ENCODE assay signal across 31 cellular contexts in genomic region chr4:113455081-113455480, GRCh38.
DNase-seq lines count a peak whose midpoint lies in the region; ATAC-seq and TF ChIP-seq lines count a peak whose summit lies in the region.
"Had no signal": no experiment of that assay in that cellular context is flagged by ENCODE, and none has a peak within 500 bp of the region (broad histone marks: within the 10 kb centered on the region; RNA-seq: fewer than 3 reads in every experiment).

No MANE protein-coding gene starts in this region.

- TF ChIP-seq CTCF in cardiac muscle cell (IDR thresholded peaks at IDR 0.05; ENCODE audit: low read depth, low read length): no peak

- H2AK5ac ChIP-seq in mesendoderm (ENCODE audit: low read length): no peak overlapping the region

- no peaks in the 10 kb centered on the region for H3K4me1 Mint-ChIP-seq in activated CD8-positive, alpha-beta memory T cell treated with anti-CD3 and anti-CD28 coated beads, Interleukin-2, amount 10 ng/mL, durations not matched to agents 7 days and 5 days
- H3K4me1 Mint-ChIP-seq: immature natural killer cell had no signal

- H3K27me3 ChIP-seq in cardiac muscle cell (no peaks in the 10 kb centered on the region), right cardiac atrium (ENCODE audit: control insufficient read depth, insufficient read depth) (no peaks in the 10 kb centered on the region), SJCRH30 (no peaks in the 10 kb centered on the region), mesendoderm (ENCODE audit: insufficient read depth, low read length, poor library complexity) (no peaks in the 10 kb centered on the region)
- H3K27me3 ChIP-seq: colonic mucosa, SJSA1, transverse colon had no signal

- H3K4me3 ChIP-seq in cardiac muscle cell: no peak overlapping the region
- no peak overlapping the region for H3K4me3 ChIP-seq in right cardiac atrium (ENCODE audit: low read length)
- H3K4me3 ChIP-seq in SJCRH30: no peak overlapping the region
- H3K4me3 ChIP-seq in mesendoderm (ENCODE audit: low read length): no peak overlapping the region
- H3K4me3 ChIP-seq: colonic mucosa, SJSA1, transverse colon had no signal

- no peak overlapping the region for H3K4me3 Mint-ChIP-seq in activated CD8-positive, alpha-beta memory T cell treated with anti-CD3 and anti-CD28 coated beads, Interleukin-2, amount 10 ng/mL, durations not matched to agents 7 days and 5 days
- H3K4me3 Mint-ChIP-seq: activated CD4-positive, alpha-beta T cell treated with anti-CD3 and anti-CD28 coated beads, Interleukin-2, amount 10 ng/mL, durations not matched to agents 24 days and 14 days; activated naive CD8-positive, alpha-beta T cell; B cell; CD4-positive, alpha-beta memory T cell; immature natural killer cell; memory B cell had no signal

- peaks cover 24% of the 10 kb centered on the region for H3K36me3 ChIP-seq in cardiac muscle cell
- 0 out of 2 replicates have a peak, but pooled peaks cover 3% of the 10 kb centered on the region for H3K36me3 ChIP-seq in SJCRH30
- no peaks in the 10 kb centered on the region for H3K36me3 ChIP-seq in mesendoderm (ENCODE audit: control insufficient read depth, insufficient read depth, low read length)
- H3K36me3 ChIP-seq: colonic mucosa had no signal

- intact Hi-C loops in right cardiac atrium (cut with DNase I): no loop called here

- DNase-seq in cardiac muscle cell (ENCODE audit: low read depth in 1 of 2, low spot score in 1 of 2) (no peak), right cardiac atrium (no peak), NCI-H2029 (lab: John Stamatoyannopoulos, UW) (peak; percentile 20), SJCRH30 (peak; percentile 70 to 90), mesendoderm (no peak), 8988T (no peak)
- DNase-seq in activated CD8-positive, alpha-beta memory T cell treated with anti-CD3 and anti-CD28 coated beads, Interleukin-2, amount 10 ng/mL, durations not matched to agents 7 days and 5 days: no peak
- no peak for DNase-seq in activated CD4-positive, CD25-positive, alpha-beta regulatory T cell treated with anti-CD3 and anti-CD28 coated beads, Interleukin-2, amount 50 U/mL, for 72 hours
- DNase-seq: activated CD4-positive, alpha-beta T cell treated with anti-CD3 and anti-CD28 coated beads, Interleukin-2, amount 10 ng/mL, durations not matched to agents 24 days and 14 days; activated effector memory CD4-positive, alpha-beta T cell treated with anti-CD3 and anti-CD28 coated beads, Interleukin-2, amount 50 U/mL, for 16 hours; activated T-cell treated with anti-CD3 and anti-CD28 coated beads, Interleukin-2, amount 50 U/mL, for 1 hour; anterior cingulate cortex; CD4-positive, alpha-beta memory T cell; colonic mucosa; effector CD8-positive, alpha-beta T cell; hypothalamus; immature natural killer cell; KBM-7; left colon; NCI-H226; NCI-H774; stimulated activated CD4-positive, alpha-beta T cell treated with anti-CD3 and anti-CD28 coated beads, Interleukin-15, amount 100 ng/mL, for 24 hours; stimulated activated CD4-positive, alpha-beta T cell treated with anti-CD3 and anti-CD28 coated beads, Interleukin-4, amount 100 ng/mL, for 4 hours; T1000; transverse colon had no signal

- H3K27me3 Mint-ChIP-seq in activated CD8-positive, alpha-beta memory T cell treated with anti-CD3 and anti-CD28 coated beads, Interleukin-2, amount 10 ng/mL, durations not matched to agents 7 days and 5 days: no peaks in the 10 kb centered on the region
- H3K27me3 Mint-ChIP-seq: activated CD4-positive, alpha-beta T cell treated with anti-CD3 and anti-CD28 coated beads, Interleukin-2, amount 10 ng/mL, durations not matched to agents 24 days and 14 days; activated naive CD8-positive, alpha-beta T cell; B cell; CD4-positive, alpha-beta memory T cell; memory B cell had no signal

- H3K4me1 ChIP-seq in cardiac muscle cell (ENCODE audit: low read depth) (peaks cover 2% of the 10 kb centered on the region), right cardiac atrium (ENCODE audit: control insufficient read depth, insufficient read depth, low read length) (peaks cover 2% of the 10 kb centered on the region), SJCRH30 (peaks cover 70% of the 10 kb centered on the region), mesendoderm (ENCODE audit: control insufficient read depth, low read depth, low read length) (no peaks in the 10 kb centered on the region)
- H3K4me1 ChIP-seq: colonic mucosa had no signal

- no peak overlapping the region for H2BK15ac ChIP-seq in mesendoderm (replicated peaks; ENCODE audit: low read depth)

- no peak overlapping the region for H3K27ac Mint-ChIP-seq in activated CD8-positive, alpha-beta memory T cell treated with anti-CD3 and anti-CD28 coated beads, Interleukin-2, amount 10 ng/mL, durations not matched to agents 7 days and 5 days
- H3K27ac Mint-ChIP-seq: activated CD4-positive, alpha-beta T cell treated with anti-CD3 and anti-CD28 coated beads, Interleukin-2, amount 10 ng/mL, durations not matched to agents 24 days and 14 days; B cell; CD4-positive, alpha-beta memory T cell; immature natural killer cell; memory B cell had no signal

- CTCF ChIA-PET in activated CD8-positive, alpha-beta memory T cell treated with anti-CD3 and anti-CD28 coated beads, Interleukin-2, amount 10 ng/mL, durations not matched to agents 7 days and 5 days (lab: Charles Lee): no interaction called here

- H3K9me3 ChIP-seq in cardiac muscle cell (ENCODE audit: low read depth) (no peaks in the 10 kb centered on the region), right cardiac atrium (ENCODE audit: control insufficient read depth, low read length) (no peaks in the 10 kb centered on the region), SJCRH30 (replicated peaks) (no peaks in the 10 kb centered on the region)
- H3K9me3 ChIP-seq: colonic mucosa, SJSA1, transverse colon had no signal

- no peak for ATAC-seq in right cardiac atrium
- ATAC-seq in activated CD8-positive, alpha-beta memory T cell treated with anti-CD3 and anti-CD28 coated beads, Interleukin-2, amount 10 ng/mL, durations not matched to agents 7 days and 5 days: no peak
- ATAC-seq: left colon had no signal

- no peak overlapping the region for H3K18ac ChIP-seq in mesendoderm (ENCODE audit: low read length)

- no peak overlapping the region for H4K5ac ChIP-seq in mesendoderm (ENCODE audit: low read length)

- no peaks in the 10 kb centered on the region for H3K9me3 Mint-ChIP-seq in activated CD8-positive, alpha-beta memory T cell treated with anti-CD3 and anti-CD28 coated beads, Interleukin-2, amount 10 ng/mL, durations not matched to agents 7 days and 5 days (ENCODE audit: low read depth)
- H3K9me3 Mint-ChIP-seq: activated CD4-positive, alpha-beta T cell treated with anti-CD3 and anti-CD28 coated beads, Interleukin-2, amount 10 ng/mL, durations not matched to agents 24 days and 14 days; CD4-positive, alpha-beta memory T cell; immature natural killer cell; memory B cell had no signal

- no peaks in the 10 kb centered on the region for H3K79me1 ChIP-seq in mesendoderm (ENCODE audit: low read length)

- no peaks in the 10 kb centered on the region for H3K79me2 ChIP-seq in mesendoderm (ENCODE audit: control insufficient read depth, insufficient read depth, low read length)

- peaks cover 26% of the 10 kb centered on the region for H3K36me3 Mint-ChIP-seq in activated CD8-positive, alpha-beta memory T cell treated with anti-CD3 and anti-CD28 coated beads, Interleukin-2, amount 10 ng/mL, durations not matched to agents 7 days and 5 days

- no peak overlapping the region for H2BK5ac ChIP-seq in mesendoderm (ENCODE audit: low read length)

- H3K9ac ChIP-seq in mesendoderm (ENCODE audit: low read length): no peak overlapping the region

- 71% methylated on average over 2 of the region's 2 CpGs for WGBS in right cardiac atrium
- no CpG with 5 or more reads among the region's 2 CpGs for WGBS in mesendoderm (ENCODE audit: extremely low coverage, insufficient coverage, low lambda C conversion rate)

- H2BK120ac ChIP-seq in mesendoderm (ENCODE audit: low read depth, low read length): no peak overlapping the region

- no peak overlapping the region for H3K23ac ChIP-seq in mesendoderm (ENCODE audit: low read length)

- H3K56ac ChIP-seq in mesendoderm (ENCODE audit: low read length): no peak overlapping the region

- H3K27ac ChIP-seq in cardiac muscle cell (peak overlapping the region; percentile 40), right cardiac atrium (ENCODE audit: low read length) (no peak overlapping the region), SJCRH30 (peak overlapping the region; percentile 91), mesendoderm (ENCODE audit: low read depth, low read length) (no peak overlapping the region)
- H3K27ac ChIP-seq: colonic mucosa, epithelial cell of prostate, SJSA1, transverse colon, VCaP had no signal

- no peak overlapping the region for H3K4me2 ChIP-seq in mesendoderm (ENCODE audit: low read length)

- no peak overlapping the region for H4K8ac ChIP-seq in mesendoderm (ENCODE audit: low read depth, low read length)

- H3K4ac ChIP-seq in mesendoderm (ENCODE audit: low read depth, low read length): peak overlapping the region; percentile 12

Comparison
In these comparisons a context has a peak if more than half of its experiments do, and no peak if none do; other contexts are left out.
1. H3K27ac ChIP-seq: peak in cardiac muscle cell (single experiment) and SJCRH30 (single experiment); none in right cardiac atrium (single experiment) and mesendoderm (single experiment).
2. DNase-seq: peak in NCI-H2029 (single experiment) and SJCRH30 (2 of 2); none in cardiac muscle cell (0 of 2), right cardiac atrium (0 of 3), mesendoderm (single experiment), 8988T (single experiment), activated CD8-positive, alpha-beta memory T cell treated with anti-CD3 and anti-CD28 coated beads, Interleukin-2, amount 10 ng/mL, durations not matched to agents 7 days and 5 days (single experiment) and activated CD4-positive, CD25-positive, alpha-beta regulatory T cell treated with anti-CD3 and anti-CD28 coated beads, Interleukin-2, amount 50 U/mL, for 72 hours (single experiment).